In the genomic region with DNA sequence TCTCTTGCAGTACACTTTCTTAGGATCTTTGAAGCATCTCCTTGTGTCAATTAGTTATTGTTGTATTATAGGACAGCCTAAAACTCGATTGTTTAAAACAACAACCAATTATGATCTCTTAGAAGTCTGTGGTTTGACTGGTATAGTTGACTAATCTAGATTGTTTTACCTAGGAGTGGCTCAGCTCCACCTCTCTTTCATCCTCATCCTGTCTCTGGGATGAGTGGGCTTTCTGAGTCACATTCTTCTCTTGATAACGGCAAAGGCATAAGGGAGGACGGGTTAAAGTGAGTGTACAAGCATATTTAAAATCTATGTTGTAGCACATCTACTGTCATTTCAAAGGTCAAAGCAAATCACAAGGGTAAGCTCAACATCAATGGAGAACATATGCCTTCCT, we compare ENCODE assay signal across 28 cellular contexts.
DNase-seq lines count a peak whose midpoint lies in the region; ATAC-seq, FAIRE-seq and TF ChIP-seq lines count a peak whose summit lies in the region.
"Had no signal": no experiment of that assay in that cellular context is flagged by ENCODE, and none has a peak within 500 bp of the region (broad histone marks: within the 10 kb centered on the region; RNA-seq: fewer than 3 reads in every experiment).

No MANE protein-coding gene starts in this region.

- no peak overlapping the region for H3K4me3 ChIP-seq in brain microvascular endothelial cell (ENCODE audit: low read depth, low read length)
- H3K4me3 ChIP-seq: colonic mucosa, suprapubic skin, vagina had no signal

- H3K36me3 ChIP-seq in brain microvascular endothelial cell (replicated peaks), result no peaks in the 10 kb centered on the region
- H3K36me3 ChIP-seq: colonic mucosa, suprapubic skin, vagina had no signal

- H3K27me3 ChIP-seq in brain microvascular endothelial cell (replicated peaks), result no peaks in the 10 kb centered on the region
- H3K27me3 ChIP-seq: colonic mucosa, suprapubic skin, vagina had no signal

- no peak for TF ChIP-seq POLR2A in H54 (IDR thresholded peaks at IDR 0.05; ENCODE audit: low read depth, low read length)

- no peak for TF ChIP-seq CTCF in brain microvascular endothelial cell (IDR thresholded peaks at IDR 0.05; ENCODE audit: low read depth, low read length, missing control alignments)

- DNase-seq in H54 (ENCODE audit: insufficient read length, low spot score), result no peak
- peak; percentile 83 for DNase-seq in NCI-H226
- DNase-seq in brain microvascular endothelial cell, result peak; percentile 54
- DNase-seq in non-pigmented ciliary epithelial cell (ENCODE audit: low read depth), result peak; percentile 30
- no peak for DNase-seq in SKM-1 (lab: John Stamatoyannopoulos, UW; ENCODE audit: unreplicated experiment)
- DNase-seq in occipital lobe (lab: John Stamatoyannopoulos, UW), result no peak
- DNase-seq: activated CD8-positive, alpha-beta memory T cell treated with anti-CD3 and anti-CD28 coated beads, Interleukin-2, amount 10 ng/mL, durations not matched to agents 7 days and 5 days; activated effector memory CD4-positive, alpha-beta T cell treated with Interleukin-2 at 50 U/mL for 16 hours; activated naive CD8-positive, alpha-beta T cell treated with anti-CD3 and anti-CD28 coated beads, Interleukin-2, amount 10 ng/mL, durations not matched to agents 7 days and 5 days; CD4-positive, alpha-beta T cell; colonic mucosa; DMS 273 treated with DMSO at 0.1 percent for 48 hours; effector memory CD8-positive, alpha-beta T cell; GDM1; left colon; mesenchymal stem cell; NCI-H1417; NCI-H524 treated with DMSO at 0.1 percent for 48 hours; small intestine; stimulated activated CD4-positive, alpha-beta T cell treated with anti-CD3 and anti-CD28 coated beads, Interleukin-2, amount 100 ng/mL, for 24 hours; SW 1271 had no signal

- in situ Hi-C loops in brain microvascular endothelial cell (cut with HindIII; ENCODE audit: low pct_ligation_motif_present, low sequenced_read_pairs), result no loop called here

- FAIRE-seq in H54 (lab: Jason Lieb, UNC), result peak; percentile 84
- FAIRE-seq: HepG2, small intestine, TTC549 had no signal

- H3K27ac ChIP-seq in brain microvascular endothelial cell, result no peak overlapping the region
- H3K27ac ChIP-seq: colonic mucosa, suprapubic skin, vagina had no signal

- no peak for ATAC-seq in GM18868 (IDR thresholded peaks at IDR 0.05; ENCODE audit: unreplicated experiment)
- ATAC-seq: activated CD8-positive, alpha-beta memory T cell treated with anti-CD3 and anti-CD28 coated beads, Interleukin-2, amount 10 ng/mL, durations not matched to agents 7 days and 5 days; effector memory CD8-positive, alpha-beta T cell; HepG2; left colon; Right ventricle myocardium inferior; stimulated activated effector memory CD8-positive, alpha-beta T cell treated with anti-CD3 and anti-CD28 coated beads, Interleukin-12 subunit alpha, Interleukin-12 subunit beta, amount 100 ng/mL, for 72 hours had no signal

Comparison
In these comparisons a context has a peak if more than half of its experiments do, and no peak if none do; other contexts are left out.
1. DNase-seq: peak in NCI-H226 (single experiment), brain microvascular endothelial cell (single experiment) and non-pigmented ciliary epithelial cell (single experiment); none in H54 (single experiment), SKM-1 (single experiment) and occipital lobe (single experiment).